Comparison of ENCODE assay signal across 28 cellular contexts in the genomic region with DNA sequence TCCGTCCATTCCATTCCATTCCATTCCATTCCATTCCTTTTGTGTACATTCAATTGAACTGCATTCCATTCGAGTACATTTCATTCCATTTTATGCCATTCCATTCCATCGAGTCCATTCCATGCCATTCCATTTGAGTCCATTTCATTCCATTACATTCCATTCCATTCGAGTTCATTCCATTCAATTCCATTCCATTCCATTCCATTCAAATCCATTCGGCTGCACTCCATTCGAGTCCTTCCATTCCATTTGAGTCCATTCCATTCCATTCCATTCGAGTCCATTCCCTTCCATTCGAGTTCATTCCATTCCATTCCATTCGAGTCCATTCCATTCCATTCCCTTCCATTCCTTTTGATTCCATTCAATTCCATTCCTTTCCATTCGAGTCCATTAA.
"Had no signal": no experiment of that assay in that cellular context is flagged by ENCODE, and none has a peak within 500 bp of the region (broad histone marks: within the 10 kb centered on the region; RNA-seq: fewer than 3 reads in every experiment).

No MANE protein-coding gene starts in this region.

- H3K27ac ChIP-seq: ascending aorta, body of pancreas, KMS-11, SJCRH30 had no signal

- ATAC-seq: activated CD8-positive, alpha-beta T cell treated with anti-CD3 and anti-CD28 coated beads, Interleukin-2, amount 10 ng/mL, durations not matched to agents 7 days and 5 days; body of pancreas; Panc1; SK-N-SH treated with all-trans-retinoic acid at 6 μM for 48 hours had no signal

- H3K4me2 ChIP-seq: KMS-11 had no signal

- DNase-seq: activated CD4-positive, alpha-beta T cell treated with anti-CD3 and anti-CD28 coated beads for 48 hours; activated CD4-positive, alpha-beta T cell treated with anti-CD3 and anti-CD28 coated beads, Interleukin-2, amount 50 U/mL, for 4 hours; activated CD4-positive, CD25-positive, alpha-beta regulatory T cell treated with anti-CD3 and anti-CD28 coated beads, Interleukin-2, amount 50 U/mL, for 72 hours; activated CD8-positive, alpha-beta T cell treated with anti-CD3 and anti-CD28 coated beads, Interleukin-2, amount 10 ng/mL, durations not matched to agents 7 days and 5 days; activated effector memory CD4-positive, alpha-beta T cell treated with Interleukin-2 at 50 U/mL for 16 hours; activated naive CD4-positive, alpha-beta T cell; activated T-cell treated with anti-CD3 and anti-CD28 coated beads, Interleukin-2, amount 50 U/mL, for 24 hours; body of pancreas; MG63; MV-4-11; NCI-H1092 treated with DMSO at 0.1 percent for 48 hours; NCI-H1417 treated with DMSO at 0.1 percent for 48 hours; NCI-H1694; NCI-H2029; NCI-H2107; NCI-H2171 treated with DMSO at 0.1 percent for 48 hours; NCI-H226; NCI-H526; NCI-H774; OCI-M1; Right ventricle myocardium superior; RPMI8226; SJCRH30; SW 1271 had no signal

- H3K4me3 ChIP-seq: ascending aorta, body of pancreas, MG63, SJCRH30 had no signal

- H3K27me3 ChIP-seq: ascending aorta, body of pancreas, MG63, SJCRH30 had no signal

- H3K9me3 ChIP-seq: SJCRH30 had no signal

- H3K9ac ChIP-seq: KMS-11 had no signal

- H3K4me1 ChIP-seq: ascending aorta, body of pancreas, SJCRH30 had no signal

- H3K36me3 ChIP-seq: ascending aorta, MG63, SJCRH30 had no signal
